ENCODE assay signal across 8 cellular contexts in the genomic region with DNA sequence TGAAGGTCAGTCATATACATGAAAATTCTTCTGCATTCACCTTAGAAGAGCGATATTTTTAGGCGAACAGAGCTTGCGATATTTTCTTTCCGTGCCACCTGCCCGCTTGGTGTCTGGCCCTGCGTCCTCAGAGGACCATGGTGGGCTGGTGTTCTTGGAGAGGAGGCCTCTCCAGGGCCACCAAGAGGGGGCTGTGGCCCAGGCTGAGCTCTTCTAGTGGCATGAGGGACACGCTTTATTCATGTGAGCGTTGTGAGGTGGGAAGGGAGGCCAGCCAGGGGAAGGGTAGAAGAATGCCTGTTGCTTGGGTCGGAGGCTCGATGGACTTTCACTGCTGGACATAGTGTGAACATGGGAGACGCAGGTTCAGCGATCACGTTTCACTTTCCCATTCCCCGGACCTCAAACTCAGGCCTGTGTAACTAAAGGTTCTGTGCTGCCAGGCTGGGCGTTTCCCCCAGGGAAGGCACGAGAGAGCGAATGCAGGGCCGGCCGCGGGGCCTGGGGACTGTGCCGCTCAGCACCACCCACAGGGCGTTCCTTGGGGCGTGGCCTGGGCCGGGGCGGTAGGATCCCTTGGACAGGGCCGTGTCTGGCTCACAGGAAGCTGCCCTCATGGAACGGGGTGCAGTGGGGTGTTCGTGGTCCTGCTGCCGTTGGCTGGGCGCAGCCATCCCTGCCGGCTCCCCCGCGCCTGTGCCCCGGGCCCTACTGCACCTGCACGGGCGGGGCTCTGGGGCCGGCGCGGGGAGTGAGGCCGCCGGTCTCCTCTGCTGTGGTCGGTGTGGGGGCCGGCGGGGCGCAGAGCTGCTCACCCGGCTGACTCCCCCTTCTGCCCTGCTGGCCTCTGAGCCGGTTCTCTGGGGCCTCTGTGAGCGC. TPM values are rescaled to one million over a fixed set of nuclear protein-coding genes. Genes with fewer than 3 reads are reported as not detected.
DNase-seq lines count a peak whose midpoint lies in the region; ATAC-seq and TF ChIP-seq lines count a peak whose summit lies in the region.

No MANE protein-coding gene starts in this region.

- H2AFZ ChIP-seq in ACC112 (ENCODE audit: low read length, unreplicated experiment) = no peak overlapping the region

- no peak for TF ChIP-seq CTCF in lung (IDR thresholded peaks at IDR 0.05; ENCODE audit: control extremely low read depth, extremely low read depth)

- DNase-seq in NCI-H460 (ENCODE audit: extremely low read depth, low read depth) = peak; percentile 52
- peak; percentile 72 to 73 for DNase-seq in activated CD4-positive, alpha-beta T cell treated with anti-CD3 and anti-CD28 coated beads, Interleukin-2, amount 50 U/mL, for 4 hours
- peak; percentile 87 for DNase-seq in ecto neural progenitor cell (ENCODE audit: low spot score)
- DNase-seq in lung (ENCODE audit: low spot score) = peak; percentile 93
- DNase-seq in stimulated activated CD4-positive, alpha-beta T cell treated with anti-CD3 and anti-CD28 coated beads, TNF-alpha, amount 100 ng/mL, for 4 hours (ENCODE audit: low read depth in 3 of 3) = peak; percentile 67 to 74 (median 67)

- H3K4me1 ChIP-seq in ACC112 (ENCODE audit: control insufficient read depth, insufficient read depth, low read length, unreplicated experiment) (no peaks in the 10 kb centered on the region), lung (ENCODE audit: control insufficient read depth in 2 of 2, insufficient read depth in 2 of 2, low read length in 2 of 2) (peaks cover 0 to 3% of the 10 kb centered on the region in 2 donors)

- H3K9me3 ChIP-seq in lung (ENCODE audit: control insufficient read depth in 2 of 2, insufficient read depth in 1 of 2, low read length in 1 of 2) = peaks cover 0 to 3% of the 10 kb centered on the region in 2 donors

- H3K36me3 ChIP-seq in ACC112 (ENCODE audit: insufficient read depth, low read length) (no peaks in the 10 kb centered on the region), lung (ENCODE audit: control insufficient read depth in 2 of 2, insufficient read depth in 2 of 2, low read length in 2 of 2) (no peaks in the 10 kb centered on the region)

- H3K79me2 ChIP-seq in ACC112 (ENCODE audit: control insufficient read depth, insufficient read depth, low read length, unreplicated experiment) = no peaks in the 10 kb centered on the region

- H3K4me3 ChIP-seq in ACC112 (ENCODE audit: low read depth, low read length) (peak overlapping the region; percentile 78), lung (peak overlapping the region; percentile 66)

- H3K27me3 ChIP-seq in ACC112 (ENCODE audit: insufficient read depth, low read length) (peaks cover 53% of the 10 kb centered on the region), lung (ENCODE audit: control insufficient read depth, insufficient read depth) (no peaks in the 10 kb centered on the region)

- ATAC-seq in GM18861 (IDR thresholded peaks at IDR 0.05; ENCODE audit: unreplicated experiment) (peak; percentile 72), HG03095 (IDR thresholded peaks at IDR 0.05; ENCODE audit: unreplicated experiment) (peak; percentile 91), lung (ENCODE audit: insufficient read depth, low FRiP score) (peak; percentile 95)

- no peak overlapping the region for H3K27ac ChIP-seq in ACC112 (ENCODE audit: low read depth, low read length)
- H3K27ac ChIP-seq in lung (ENCODE audit: low read depth in 1 of 2, low read length in 1 of 2) = peak overlapping the region in 1 of 2 donors; percentile 85

- 10 to 18% methylated on average over 32 to 48 of the region's 48 CpGs for WGBS in lung, 2 donors

RNA-seq across cellular contexts. Expression of a gene that starts 40.7 kb away (rescaled TPM):
- total RNA-seq in NCI-H460 (2014; rRNA removed; shearing (Covaris generic)) = 255 and 278 TPM in 2 replicates
- 263 and 290 TPM in 2 replicates for polyA plus RNA-seq in NCI-H460 (2014; cell fraction: nucleus; rRNA removed)
- 100 to 1,000 TPM; 142 to 153 TPM for total RNA-seq in lung
- polyA plus RNA-seq in lung = 100 to 1,000 TPM in 1 of 2 donors, 10 to 100 TPM in 1; 79.0 to 147 TPM

RNA-seq across cellular contexts. Expression of a gene that starts 59.6 kb away (rescaled TPM):
- not detected in 2 replicates for total RNA-seq in NCI-H460 (2014; rRNA removed; shearing (Covaris generic))
- 0.22 TPM in 1 of 2 replicates, not detected in the other for polyA plus RNA-seq in NCI-H460 (2014; cell fraction: nucleus; rRNA removed)
- under 1 TPM; 0.85 to 0.95 TPM for total RNA-seq in lung
- polyA plus RNA-seq in lung = 1 to 10 TPM in 1 of 2 donors, under 1 TPM in 1; 0.30 to 1.1 TPM
